Comparison of ENCODE assay signal across 4 cellular contexts in the genomic region with DNA sequence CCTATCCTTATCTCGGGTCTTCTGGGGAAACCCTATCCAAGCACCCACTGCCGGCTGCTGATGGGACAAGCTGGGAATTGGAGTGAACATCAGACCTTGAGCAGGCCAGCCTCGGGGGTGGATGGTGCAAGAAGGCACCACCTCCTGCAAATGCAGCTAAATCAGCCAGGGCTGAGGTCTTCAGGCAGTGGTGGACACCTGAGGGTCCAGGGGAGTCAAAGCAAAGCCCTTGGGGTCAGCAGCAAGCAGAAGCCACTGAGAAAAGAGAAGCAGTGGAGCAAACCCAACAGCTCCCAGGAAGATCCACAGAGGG. TPM values are rescaled to one million over a fixed set of nuclear protein-coding genes. Genes with fewer than 3 reads are reported as not detected.
"Had no signal": no experiment of that assay in that cellular context is flagged by ENCODE, and none has a peak within 500 bp of the region (broad histone marks: within the 10 kb centered on the region; RNA-seq: fewer than 3 reads in every experiment).

No MANE protein-coding gene starts in this region.

- H3K4me3 ChIP-seq: GM12878 had no signal

- DNase-seq: GDM1, GF-D8 had no signal

- ATAC-seq: GM12878 had no signal

RNA-seq across cellular contexts. Expression of gene ENPP7, which starts 55.4 kb away (rescaled TPM):
- total RNA-seq: G401 had no signal
